9 cellular contexts compared by ENCODE assay signal in genomic region chr6:17863971-17864754, GRCh38.
A peak's percentile ranks its signal among the peaks of the same experiment; 100 is the strongest.
DNase-seq lines count a peak whose midpoint lies in the region; TF ChIP-seq lines count a peak whose summit lies in the region.
"Had no signal": no experiment of that assay in that cellular context is flagged by ENCODE, and none has a peak within 500 bp of the region (broad histone marks: within the 10 kb centered on the region; RNA-seq: fewer than 3 reads in every experiment).

No MANE protein-coding gene starts in this region.

- no peaks in the 10 kb centered on the region for H3K9me3 ChIP-seq in thyroid gland

- peaks cover 52% of the 10 kb centered on the region for H3K4me1 Mint-ChIP-seq in chondrocyte (ENCODE audit: low read depth)

- peak overlapping the region; percentile 65 to 81 (median 69) for H3K27ac ChIP-seq in thyroid gland
- H3K27ac ChIP-seq: parathyroid adenoma had no signal

- no peak overlapping the region for H3K4me3 ChIP-seq in thyroid gland (replicated peaks in 1 of 3)

- TF ChIP-seq CTCF in chondrocyte (IDR thresholded peaks at IDR 0.05) (no peak), thyroid gland (IDR thresholded peaks at IDR 0.05) (no peak)

- H3K4me3 Mint-ChIP-seq in chondrocyte (ENCODE audit: unreplicated experiment): no peak overlapping the region

- TF ChIP-seq POLR2A in thyroid gland (IDR thresholded peaks at IDR 0.05): no peak

- no peaks in the 10 kb centered on the region for H3K9me3 Mint-ChIP-seq in chondrocyte (ENCODE audit: low read depth)

- DNase-seq in M059J (ENCODE audit: low read depth): peak; percentile 99
- DNase-seq in chondrocyte (ENCODE audit: low spot score): no peak
- DNase-seq in kidney tubule cell (ENCODE audit: low spot score): peak; percentile 91
- no peak for DNase-seq in thyroid gland
- DNase-seq in retina: no peak
- DNase-seq in KG1 (lab: John Stamatoyannopoulos, UW): no peak
- DNase-seq in UCSD-AML1 (lab: John Stamatoyannopoulos, UW; ENCODE audit: unreplicated experiment): no peak
- no peak for DNase-seq in NCI-H748 treated with DMSO at 0.1 percent for 48 hours (lab: John Stamatoyannopoulos, UW)

- WGBS in thyroid gland, 2 donors: 78 to 91% methylated on average over 9 to 11 of the region's 11 CpGs

- H3K36me3 Mint-ChIP-seq in chondrocyte (ENCODE audit: low read depth): no peaks in the 10 kb centered on the region

- H3K27ac Mint-ChIP-seq in chondrocyte (ENCODE audit: unreplicated experiment): peak overlapping the region; percentile 89

- H3K4me1 ChIP-seq in thyroid gland: peaks cover 19 to 40% of the 10 kb centered on the region in 2 donors

- H3K36me3 ChIP-seq in thyroid gland: no peaks in the 10 kb centered on the region

- intact Hi-C loops in thyroid gland (cut with DNase I): no loop called here

- no peaks in the 10 kb centered on the region for H3K27me3 Mint-ChIP-seq in chondrocyte (ENCODE audit: low read depth)

- H3K27me3 ChIP-seq in thyroid gland: no peaks in the 10 kb centered on the region

Comparison
In these comparisons a context has a peak if more than half of its experiments do, and no peak if none do; other contexts are left out.
1. DNase-seq: peak in M059J (single experiment) and kidney tubule cell (single experiment); none in chondrocyte (single experiment), thyroid gland (0 of 2), retina (single experiment), KG1 (single experiment), UCSD-AML1 (single experiment) and NCI-H748 treated with DMSO at 0.1 percent for 48 hours (single experiment).